ENCODE assay signal across 12 cellular contexts in the genomic region with DNA sequence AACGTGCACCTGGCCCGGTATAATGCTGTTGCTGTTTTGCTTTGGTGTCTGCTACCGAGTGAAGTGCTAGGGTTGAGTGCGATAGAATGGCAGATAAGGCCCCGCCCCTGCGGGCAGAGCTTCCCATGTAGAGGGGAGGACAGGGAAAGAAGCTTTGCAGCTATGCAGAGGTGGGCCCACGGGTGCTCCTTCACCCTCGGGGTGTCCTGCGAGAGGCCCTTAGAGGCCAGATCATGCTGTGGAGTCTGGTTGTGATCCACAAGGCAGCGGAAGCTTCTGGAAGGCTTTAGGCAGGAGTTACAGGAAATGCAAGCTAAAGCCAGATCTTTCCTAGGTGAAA. TPM values are rescaled to one million over a fixed set of nuclear protein-coding genes. Genes with fewer than 3 reads are reported as not detected.
DNase-seq lines count a peak whose midpoint lies in the region; ATAC-seq and TF ChIP-seq lines count a peak whose summit lies in the region.
"Had no signal": no experiment of that assay in that cellular context is flagged by ENCODE, and none has a peak within 500 bp of the region (broad histone marks: within the 10 kb centered on the region; RNA-seq: fewer than 3 reads in every experiment).

No MANE protein-coding gene starts in this region.

- peaks cover 57% of the 10 kb centered on the region for H3K4me1 Mint-ChIP-seq in osteocyte (ENCODE audit: unreplicated experiment)
- H3K4me1 Mint-ChIP-seq in naive thymus-derived CD4-positive, alpha-beta T cell = peaks cover 14 to 46% (median 31%) of the 10 kb centered on the region in 7 donors

- no peaks in the 10 kb centered on the region for H3K9me3 ChIP-seq in BLaER1 treated with 17β-estradiol and CSF1 and Interleukin-3, amounts not matched to agents 10 nM and 100 nM (replicated peaks in 1 of 11)
- H3K9me3 ChIP-seq in esophagus muscularis mucosa = no peaks in the 10 kb centered on the region
- no peaks in the 10 kb centered on the region for H3K9me3 ChIP-seq in naive thymus-derived CD4-positive, alpha-beta T cell (ENCODE audit: control insufficient read depth in 2 of 3, low read length in 3 of 3)
- H3K9me3 ChIP-seq: spleen had no signal

- TF ChIP-seq CTCF in esophagus muscularis mucosa (IDR thresholded peaks at IDR 0.05) = no peak
- no peak for TF ChIP-seq CTCF in osteocyte (IDR thresholded peaks at IDR 0.05)
- no peak for TF ChIP-seq CTCF in GM13977 (IDR thresholded peaks at IDR 0.05; ENCODE audit: extremely low read depth, insufficient read depth, missing control alignments)

- ATAC-seq in naive thymus-derived CD4-positive, alpha-beta T cell = no peak
- no peak for ATAC-seq in GM21367 (IDR thresholded peaks at IDR 0.05; ENCODE audit: unreplicated experiment)
- ATAC-seq: stimulated activated effector memory CD8-positive, alpha-beta T cell treated with anti-CD3 and anti-CD28 coated beads, Interleukin-12 subunit alpha, Interleukin-12 subunit beta, amount 100 ng/mL, for 72 hours had no signal

- WGBS in esophagus muscularis mucosa = 67% methylated on average over 10 of the region's 10 CpGs

- no peak for TF ChIP-seq EP300 in esophagus muscularis mucosa (IDR thresholded peaks at IDR 0.05)

- no peaks in the 10 kb centered on the region for H3K9me3 Mint-ChIP-seq in osteocyte (ENCODE audit: unreplicated experiment)
- H3K9me3 Mint-ChIP-seq in naive thymus-derived CD4-positive, alpha-beta T cell = peaks cover 0 to 2% (median 0%) of the 10 kb centered on the region in 11 donors
- H3K9me3 Mint-ChIP-seq: activated CD4-positive, alpha-beta memory T cell treated with anti-CD3 and anti-CD28 coated beads, Interleukin-2, amount 10 ng/mL, durations not matched to agents 7 days and 5 days; stimulated activated effector memory CD8-positive, alpha-beta T cell treated with anti-CD3 and anti-CD28 coated beads, Interleukin-12 subunit alpha, Interleukin-12 subunit beta, amount 100 ng/mL, for 72 hours had no signal

- peaks cover 0 to 70% (median 52%) of the 10 kb centered on the region in 11 experiments; a peak in 16 of 22 replicates for H4K20me1 ChIP-seq in BLaER1 treated with 17β-estradiol and CSF1 and Interleukin-3, amounts not matched to agents 10 nM and 100 nM

- DNase-seq in NCI-H526 treated with DMSO at 0.1 percent for 48 hours (lab: John Stamatoyannopoulos, UW) = peak; percentile 50
- DNase-seq in esophagus muscularis mucosa (ENCODE audit: extremely low spot score) = no peak
- no peak for DNase-seq in osteocyte (ENCODE audit: extremely low spot score, unreplicated experiment)
- no peak for DNase-seq in naive thymus-derived CD4-positive, alpha-beta T cell
- DNase-seq in GM13977 (ENCODE audit: low spot score) = no peak
- DNase-seq in GM19240 (ENCODE audit: insufficient read length, low spot score) = no peak
- DNase-seq: activated CD4-positive, alpha-beta memory T cell treated with anti-CD3 and anti-CD28 coated beads, Interleukin-2, amount 10 ng/mL, durations not matched to agents 7 days and 5 days; NCI-H2081 treated with DMSO at 0.1 percent for 48 hours; spleen had no signal

- H3K27ac ChIP-seq in BLaER1 treated with 17β-estradiol and CSF1 and Interleukin-3, amounts not matched to agents 10 nM and 100 nM = peak overlapping the region in 6 of 11 experiments; percentile 22 to 94 (median 94); a peak in 12 of 22 replicates
- peak overlapping the region; percentile 88 to 90 (median 90) for H3K27ac ChIP-seq in esophagus muscularis mucosa (replicated peaks in 1 of 4)
- no peak overlapping the region for H3K27ac ChIP-seq in naive thymus-derived CD4-positive, alpha-beta T cell (ENCODE audit: low read depth, low read length)

- H3K4me3 ChIP-seq in BLaER1 treated with 17β-estradiol and CSF1 and Interleukin-3, amounts not matched to agents 10 nM and 100 nM = peak overlapping the region in 4 of 10 experiments; percentile 89 to 97 (median 92); a peak in 8 of 20 replicates
- H3K4me3 ChIP-seq in esophagus muscularis mucosa = peak overlapping the region; percentile 67 to 86 (median 76)
- H3K4me3 ChIP-seq in naive thymus-derived CD4-positive, alpha-beta T cell (ENCODE audit: low read length) = no peak overlapping the region
- H3K4me3 ChIP-seq: spleen had no signal

- CTCF ChIA-PET in naive thymus-derived CD4-positive, alpha-beta T cell (lab: Charles Lee) = no interaction called here

- H3K27me3 Mint-ChIP-seq in osteocyte (ENCODE audit: unreplicated experiment) = no peaks in the 10 kb centered on the region
- H3K27me3 Mint-ChIP-seq in naive thymus-derived CD4-positive, alpha-beta T cell = peaks cover 0 to 18% (median 0%) of the 10 kb centered on the region in 5 donors

- peak overlapping the region; percentile 91 for H3K4me3 Mint-ChIP-seq in osteocyte (ENCODE audit: unreplicated experiment)
- peak overlapping the region in 5 of 10 donors; percentile 12 to 87 (median 45) for H3K4me3 Mint-ChIP-seq in naive thymus-derived CD4-positive, alpha-beta T cell
- H3K4me3 Mint-ChIP-seq: stimulated activated effector memory CD8-positive, alpha-beta T cell treated with anti-CD3 and anti-CD28 coated beads, Interleukin-12 subunit alpha, Interleukin-12 subunit beta, amount 100 ng/mL, for 72 hours had no signal

- no peak for TF ChIP-seq POLR2A in esophagus muscularis mucosa (IDR thresholded peaks at IDR 0.05; ENCODE audit: low read depth)

- in situ Hi-C loops in GM13977 (cut with MboI; ENCODE audit: low pct_unique_long_range_greater_than_20kb, low sequenced_read_pairs, unreplicated experiment) = no loop called here

- peaks cover 0 to 9% (median 0%) of the 10 kb centered on the region in 11 experiments; a peak in 4 of 22 replicates for H3K27me3 ChIP-seq in BLaER1 treated with 17β-estradiol and CSF1 and Interleukin-3, amounts not matched to agents 10 nM and 100 nM
- H3K27me3 ChIP-seq in esophagus muscularis mucosa = no peaks in the 10 kb centered on the region
- peaks cover 0 to 4% of the 10 kb centered on the region in 2 donors for H3K27me3 ChIP-seq in naive thymus-derived CD4-positive, alpha-beta T cell (ENCODE audit: control insufficient read depth in 2 of 2, insufficient read depth in 2 of 2, low read length in 2 of 2)

- peaks cover 0 to 35% (median 9%) of the 10 kb centered on the region in 11 experiments; a peak in 10 of 22 replicates for H3K36me3 ChIP-seq in BLaER1 treated with 17β-estradiol and CSF1 and Interleukin-3, amounts not matched to agents 10 nM and 100 nM
- no peaks in the 10 kb centered on the region for H3K36me3 ChIP-seq in esophagus muscularis mucosa
- no peaks in the 10 kb centered on the region for H3K36me3 ChIP-seq in naive thymus-derived CD4-positive, alpha-beta T cell (ENCODE audit: control insufficient read depth in 2 of 3, insufficient read depth in 3 of 3, low read length in 3 of 3)
- H3K36me3 ChIP-seq: spleen had no signal

- no peaks in the 10 kb centered on the region for H3K36me3 Mint-ChIP-seq in osteocyte (ENCODE audit: unreplicated experiment)
- no peaks in the 10 kb centered on the region for H3K36me3 Mint-ChIP-seq in naive thymus-derived CD4-positive, alpha-beta T cell
- H3K36me3 Mint-ChIP-seq: stimulated activated effector memory CD8-positive, alpha-beta T cell treated with anti-CD3 and anti-CD28 coated beads, Interleukin-12 subunit alpha, Interleukin-12 subunit beta, amount 100 ng/mL, for 72 hours had no signal

- peak overlapping the region in 7 of 11 experiments; percentile 92 to 98 (median 95); a peak in 14 of 22 replicates for H3K9ac ChIP-seq in BLaER1 treated with 17β-estradiol and CSF1 and Interleukin-3, amounts not matched to agents 10 nM and 100 nM

- POLR2A ChIA-PET in naive thymus-derived CD4-positive, alpha-beta T cell (lab: Charles Lee) = interaction anchor here (1.0 kb wide), 1 partner anchor 12 kb away, joined by 3 read pairs; no protein-coding TSS in a partner anchor

- intact Hi-C loops in esophagus muscularis mucosa (cut with DNase I) = loop anchor here (2.0 kb wide), 1 partner anchor 67 kb away; no protein-coding TSS in a partner anchor
- intact Hi-C loops in naive thymus-derived CD4-positive, alpha-beta T cell (cut with micrococcal nuclease) = no loop called here

- H3K27ac Mint-ChIP-seq in osteocyte (ENCODE audit: unreplicated experiment) = peak overlapping the region; percentile 94
- H3K27ac Mint-ChIP-seq in naive thymus-derived CD4-positive, alpha-beta T cell = no peak overlapping the region
- H3K27ac Mint-ChIP-seq: activated CD4-positive, alpha-beta memory T cell treated with anti-CD3 and anti-CD28 coated beads, Interleukin-2, amount 10 ng/mL, durations not matched to agents 7 days and 5 days; stimulated activated effector memory CD8-positive, alpha-beta T cell treated with anti-CD3 and anti-CD28 coated beads, Interleukin-12 subunit alpha, Interleukin-12 subunit beta, amount 100 ng/mL, for 72 hours had no signal

- peaks cover 32 to 70% (median 60%) of the 10 kb centered on the region in 10 experiments for H3K4me1 ChIP-seq in BLaER1 treated with 17β-estradiol and CSF1 and Interleukin-3, amounts not matched to agents 10 nM and 100 nM
- peaks cover 54 to 67% (median 57%) of the 10 kb centered on the region in 4 donors for H3K4me1 ChIP-seq in esophagus muscularis mucosa
- H3K4me1 ChIP-seq in naive thymus-derived CD4-positive, alpha-beta T cell (ENCODE audit: control insufficient read depth in 2 of 2, insufficient read depth in 2 of 2, low read length in 2 of 2) = peaks cover 8 to 22% of the 10 kb centered on the region in 2 donors

- peak overlapping the region; percentile 91 to 99 (median 99) for H3K4me2 ChIP-seq in BLaER1 treated with 17β-estradiol and CSF1 and Interleukin-3, amounts not matched to agents 10 nM and 100 nM

RNA-seq across cellular contexts. Expression of gene LRP5, which starts 3.2 kb away (rescaled TPM):
- total RNA-seq in esophagus muscularis mucosa (10 to 100 TPM; 34.0 to 78.4 (median 56.2) TPM), osteocyte (162 and 179 TPM in 2 replicates)
- 10 to 100 TPM in 1 of 5 experiments, 1 to 10 TPM in 4; 1.4 to 29.9 (median 2.3) TPM for total RNA-seq in naive thymus-derived CD4-positive, alpha-beta T cell
- polyA plus RNA-seq in naive thymus-derived CD4-positive, alpha-beta T cell = under 1 TPM; 0.35 to 0.99 TPM

RNA-seq across cellular contexts. Expression of gene C11orf24, which starts 43.8 kb away (rescaled TPM):
- total RNA-seq in esophagus muscularis mucosa (10 to 100 TPM; 27.0 to 41.5 (median 31.5) TPM), osteocyte (70.1 and 80.9 TPM in 2 replicates)
- 10 to 100 TPM in 4 of 5 experiments, 1 to 10 TPM in 1; 9.5 to 20.0 (median 15.4) TPM for total RNA-seq in naive thymus-derived CD4-positive, alpha-beta T cell
- 10 to 100 TPM in 1 of 2 donors, 1 to 10 TPM in 1; 5.7 to 11.5 TPM for polyA plus RNA-seq in naive thymus-derived CD4-positive, alpha-beta T cell
